ENCODE assay signal across 16 cellular contexts in the genomic region with DNA sequence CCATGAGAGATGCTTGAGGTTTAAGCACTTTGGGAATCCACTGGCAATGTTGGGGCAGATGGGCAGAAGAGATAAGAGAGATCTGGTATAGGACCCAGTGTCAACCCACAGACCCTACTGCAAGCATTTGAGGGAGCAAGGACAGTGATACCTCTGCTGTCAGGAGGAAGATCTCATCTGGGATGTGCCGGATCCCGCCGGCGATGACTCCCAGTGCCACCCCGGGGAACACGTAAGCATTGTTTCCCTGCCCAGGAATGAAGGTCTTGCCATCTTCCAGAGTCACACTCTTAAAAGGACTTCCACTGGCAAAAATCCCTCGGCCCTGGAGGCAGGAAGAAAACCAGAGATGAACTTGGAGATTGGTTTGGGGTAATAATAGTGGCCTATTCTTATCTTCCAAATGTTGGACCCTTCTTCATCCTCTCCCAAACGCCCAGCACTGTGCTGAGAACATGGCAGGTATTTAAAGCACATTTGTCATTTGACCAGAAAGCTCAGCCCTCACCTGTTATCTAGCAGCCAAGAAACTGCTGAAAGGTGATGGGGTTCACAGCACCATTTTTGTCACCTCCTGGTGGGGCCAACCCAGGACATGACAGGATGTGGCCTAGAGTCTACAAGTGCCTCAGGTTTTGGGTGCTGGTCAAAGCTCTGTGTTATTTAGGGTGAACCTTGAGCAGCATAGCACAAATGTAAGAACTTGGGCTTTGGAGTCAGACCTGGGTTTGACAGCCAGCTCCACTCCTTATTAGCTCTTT.
"Had no signal": no experiment of that assay in that cellular context is flagged by ENCODE, and none has a peak within 500 bp of the region (broad histone marks: within the 10 kb centered on the region; RNA-seq: fewer than 3 reads in every experiment).

No MANE protein-coding gene starts in this region.

- DNase-seq: activated CD4-positive, alpha-beta T cell treated with anti-CD3 and anti-CD28 coated beads for 48 hours; activated effector memory CD4-positive, alpha-beta T cell treated with Interleukin-2 at 50 U/mL for 16 hours; amniotic stem cell; body of pancreas; effector memory CD8-positive, alpha-beta T cell; occipital lobe; retina; spleen; stimulated activated CD4-positive, alpha-beta T cell treated with anti-CD3 and anti-CD28 coated beads, Interleukin-4, amount 100 ng/mL, for 4 hours; stimulated activated naive CD4-positive, alpha-beta T cell; SW 1271; uterus had no signal

- H3K27ac Mint-ChIP-seq: activated naive CD4-positive, alpha-beta T cell treated with anti-CD3 and anti-CD28 coated beads, Interleukin-2, amount 50 U/mL, for 24 hours; effector memory CD8-positive, alpha-beta T cell; memory B cell; WTC11 had no signal

- H3K4me3 ChIP-seq: body of pancreas, spleen, tibial nerve, uterus had no signal

- H3K27me3 Mint-ChIP-seq: activated naive CD4-positive, alpha-beta T cell treated with anti-CD3 and anti-CD28 coated beads, Interleukin-2, amount 50 U/mL, for 24 hours; effector memory CD8-positive, alpha-beta T cell; memory B cell had no signal

- H3K9me3 ChIP-seq: body of pancreas, spleen, tibial nerve, uterus had no signal

- H3K36me3 ChIP-seq: uterus had no signal

- H3K4me1 ChIP-seq: body of pancreas, spleen, uterus had no signal

- H3K36me3 Mint-ChIP-seq: memory B cell, WTC11 had no signal

- H3K27me3 ChIP-seq: body of pancreas, spleen, tibial nerve, uterus had no signal

- ATAC-seq: body of pancreas; effector memory CD8-positive, alpha-beta T cell; WTC11 had no signal

- H3K4me1 Mint-ChIP-seq: memory B cell, WTC11 had no signal

- H3K9me3 Mint-ChIP-seq: activated naive CD4-positive, alpha-beta T cell treated with anti-CD3 and anti-CD28 coated beads, Interleukin-2, amount 50 U/mL, for 24 hours; effector memory CD8-positive, alpha-beta T cell; memory B cell; WTC11 had no signal

- H3K4me3 Mint-ChIP-seq: activated naive CD4-positive, alpha-beta T cell treated with anti-CD3 and anti-CD28 coated beads, Interleukin-2, amount 50 U/mL, for 24 hours; effector memory CD8-positive, alpha-beta T cell; memory B cell; WTC11 had no signal
